18 cellular contexts compared by ENCODE assay signal in genomic region chr16:87829988-87830672, GRCh38. TPM values are rescaled to one million over a fixed set of nuclear protein-coding genes. Genes with fewer than 3 reads are reported as not detected.
DNase-seq lines count a peak whose midpoint lies in the region; ATAC-seq and TF ChIP-seq lines count a peak whose summit lies in the region.
"Had no signal": no experiment of that assay in that cellular context is flagged by ENCODE, and none has a peak within 500 bp of the region (broad histone marks: within the 10 kb centered on the region; RNA-seq: fewer than 3 reads in every experiment).

No MANE protein-coding gene starts in this region.

- H3K27ac Mint-ChIP-seq in activated CD4-positive, alpha-beta memory T cell treated with anti-CD3 and anti-CD28 coated beads for 36 hours, result peak overlapping the region; percentile 16
- no peak overlapping the region for H3K27ac Mint-ChIP-seq in activated CD4-positive, alpha-beta memory T cell treated with anti-CD3 and anti-CD28 coated beads, Interleukin-2, amount 10 ng/mL, durations not matched to agents 7 days and 5 days
- H3K27ac Mint-ChIP-seq in activated T-helper 17 cell treated with anti-CD3 and anti-CD28 coated beads, Interleukin-2, amount 50 U/mL, for 72 hours, result peak overlapping the region; percentile 46
- peak overlapping the region; percentile 41 to 69 (median 60) for H3K27ac Mint-ChIP-seq in nephron
- H3K27ac Mint-ChIP-seq: stimulated activated memory B cell treated with anti-CD40 and anti-IgM and Interleukin-4, amounts not matched to agents 10 μg/mL and 1 μg/mL and 100 μg/mL, for 72 hours had no signal

- H3K4me1 Mint-ChIP-seq in activated CD4-positive, alpha-beta memory T cell treated with anti-CD3 and anti-CD28 coated beads for 36 hours (ENCODE audit: low read depth), result no peaks in the 10 kb centered on the region
- H3K4me1 Mint-ChIP-seq in activated CD4-positive, alpha-beta memory T cell treated with anti-CD3 and anti-CD28 coated beads, Interleukin-2, amount 10 ng/mL, durations not matched to agents 7 days and 5 days, result no peaks in the 10 kb centered on the region
- no peaks in the 10 kb centered on the region for H3K4me1 Mint-ChIP-seq in activated T-helper 17 cell treated with anti-CD3 and anti-CD28 coated beads, Interleukin-2, amount 50 U/mL, for 72 hours
- H3K4me1 Mint-ChIP-seq in nephron, result peaks cover 20% of the 10 kb centered on the region
- H3K4me1 Mint-ChIP-seq: CD4-positive, CD25-positive, alpha-beta regulatory T cell had no signal

- POLR2A ChIA-PET in activated CD4-positive, alpha-beta memory T cell treated with anti-CD3 and anti-CD28 coated beads for 36 hours (lab: Charles Lee), result interaction anchor here (1.5 kb wide), 1 partner anchor 49 kb away, joined by 4 read pairs; no protein-coding TSS in a partner anchor
- POLR2A ChIA-PET in activated CD4-positive, alpha-beta memory T cell treated with anti-CD3 and anti-CD28 coated beads, Interleukin-2, amount 10 ng/mL, durations not matched to agents 7 days and 5 days (lab: Charles Lee), result interaction anchor here (1.4 kb wide), 1 partner anchor 11 kb away, joined by 3 read pairs; no protein-coding TSS in a partner anchor

- H3K27me3 Mint-ChIP-seq in activated CD4-positive, alpha-beta memory T cell treated with anti-CD3 and anti-CD28 coated beads for 36 hours, result no peaks in the 10 kb centered on the region
- H3K27me3 Mint-ChIP-seq in activated CD4-positive, alpha-beta memory T cell treated with anti-CD3 and anti-CD28 coated beads, Interleukin-2, amount 10 ng/mL, durations not matched to agents 7 days and 5 days, result no peaks in the 10 kb centered on the region
- H3K27me3 Mint-ChIP-seq in activated T-helper 17 cell treated with anti-CD3 and anti-CD28 coated beads, Interleukin-2, amount 50 U/mL, for 72 hours, result no peaks in the 10 kb centered on the region
- H3K27me3 Mint-ChIP-seq in nephron (ENCODE audit: low read depth), result peaks cover 4% of the 10 kb centered on the region
- H3K27me3 Mint-ChIP-seq: CD4-positive, CD25-positive, alpha-beta regulatory T cell had no signal

- no peak overlapping the region for H3K4me3 Mint-ChIP-seq in activated CD4-positive, alpha-beta memory T cell treated with anti-CD3 and anti-CD28 coated beads for 36 hours
- no peak overlapping the region for H3K4me3 Mint-ChIP-seq in activated CD4-positive, alpha-beta memory T cell treated with anti-CD3 and anti-CD28 coated beads, Interleukin-2, amount 10 ng/mL, durations not matched to agents 7 days and 5 days
- H3K4me3 Mint-ChIP-seq in activated T-helper 17 cell treated with anti-CD3 and anti-CD28 coated beads, Interleukin-2, amount 50 U/mL, for 72 hours, result no peak overlapping the region
- no peak overlapping the region for H3K4me3 Mint-ChIP-seq in nephron
- H3K4me3 Mint-ChIP-seq: CD4-positive, CD25-positive, alpha-beta regulatory T cell; stimulated activated memory B cell treated with anti-CD40 and anti-IgM and Interleukin-4, amounts not matched to agents 10 μg/mL and 1 μg/mL and 100 μg/mL, for 72 hours had no signal

- peaks cover 52% of the 10 kb centered on the region for H3K36me3 ChIP-seq in HUES64 (ENCODE audit: insufficient read depth, low read length)
- no peaks in the 10 kb centered on the region for H3K36me3 ChIP-seq in prostate gland
- H3K36me3 ChIP-seq: left ventricle myocardium inferior had no signal

- peaks cover 4% of the 10 kb centered on the region for H3K4me1 ChIP-seq in HUES64 (ENCODE audit: insufficient read depth, low read length)
- no peaks in the 10 kb centered on the region for H3K4me1 ChIP-seq in prostate gland (replicated peaks)
- H3K4me1 ChIP-seq: left ventricle myocardium inferior, parathyroid adenoma, upper lobe of left lung had no signal

- DNase-seq in activated CD4-positive, alpha-beta memory T cell treated with anti-CD3 and anti-CD28 coated beads for 36 hours, result peak; percentile 9
- DNase-seq in activated CD4-positive, alpha-beta memory T cell treated with anti-CD3 and anti-CD28 coated beads, Interleukin-2, amount 10 ng/mL, durations not matched to agents 7 days and 5 days, result no peak
- DNase-seq in DMS79 treated with DMSO at 0.1 percent for 48 hours (lab: John Stamatoyannopoulos, UW) (no peak), OCI-M2 (lab: John Stamatoyannopoulos, UW; ENCODE audit: unreplicated experiment) (no peak), prostate gland (ENCODE audit: low spot score) (no peak)
- DNase-seq: activated CD4-positive, CD25-positive, alpha-beta regulatory T cell treated with anti-CD3 and anti-CD28 coated beads, Interleukin-2, amount 50 U/mL, for 72 hours; amniotic stem cell; CD4-positive, CD25-positive, alpha-beta regulatory T cell; Kasumi-1; left ventricle myocardium inferior; NCI-H2227 treated with DMSO at 0.1 percent for 48 hours; SHP77 had no signal

- intact Hi-C loops in activated CD4-positive, alpha-beta memory T cell treated with anti-CD3 and anti-CD28 coated beads for 36 hours (cut with micrococcal nuclease), result no loop called here
- intact Hi-C loops in prostate gland (cut with DNase I), result no loop called here

- H3K27ac ChIP-seq in HUES64 (ENCODE audit: low read depth, low read length) (peak overlapping the region; percentile 41; the same call in 1 of the 2 replicates), prostate gland (no peak overlapping the region)
- H3K27ac ChIP-seq: left ventricle myocardium inferior, parathyroid adenoma, upper lobe of left lung had no signal

- H3K36me3 Mint-ChIP-seq in activated CD4-positive, alpha-beta memory T cell treated with anti-CD3 and anti-CD28 coated beads for 36 hours, result peaks cover 43% of the 10 kb centered on the region
- H3K36me3 Mint-ChIP-seq in activated CD4-positive, alpha-beta memory T cell treated with anti-CD3 and anti-CD28 coated beads, Interleukin-2, amount 10 ng/mL, durations not matched to agents 7 days and 5 days (ENCODE audit: low read depth), result peaks cover 45% of the 10 kb centered on the region
- peaks cover 57% of the 10 kb centered on the region for H3K36me3 Mint-ChIP-seq in activated T-helper 17 cell treated with anti-CD3 and anti-CD28 coated beads, Interleukin-2, amount 50 U/mL, for 72 hours (ENCODE audit: low read depth)
- no peaks in the 10 kb centered on the region for H3K36me3 Mint-ChIP-seq in nephron (ENCODE audit: low read depth)

- H3K4me3 ChIP-seq in HUES64 (ENCODE audit: low read length), result no peak overlapping the region
- H3K4me3 ChIP-seq in prostate gland, result no peak overlapping the region
- H3K4me3 ChIP-seq: left ventricle myocardium inferior, upper lobe of left lung had no signal

- H3K9ac ChIP-seq in HUES64 (ENCODE audit: low read depth, low read length), result no peak overlapping the region; the same call in 1 of the 2 replicates
- H3K9ac ChIP-seq: parathyroid adenoma had no signal

- no peaks in the 10 kb centered on the region for H3K9me3 Mint-ChIP-seq in activated CD4-positive, alpha-beta memory T cell treated with anti-CD3 and anti-CD28 coated beads for 36 hours
- no peaks in the 10 kb centered on the region for H3K9me3 Mint-ChIP-seq in activated CD4-positive, alpha-beta memory T cell treated with anti-CD3 and anti-CD28 coated beads, Interleukin-2, amount 10 ng/mL, durations not matched to agents 7 days and 5 days
- H3K9me3 Mint-ChIP-seq in activated T-helper 17 cell treated with anti-CD3 and anti-CD28 coated beads, Interleukin-2, amount 50 U/mL, for 72 hours, result no peaks in the 10 kb centered on the region
- no peaks in the 10 kb centered on the region for H3K9me3 Mint-ChIP-seq in nephron
- H3K9me3 Mint-ChIP-seq: stimulated activated memory B cell treated with anti-CD40 and anti-IgM and Interleukin-4, amounts not matched to agents 10 μg/mL and 1 μg/mL and 100 μg/mL, for 72 hours had no signal

- no peak for TF ChIP-seq CTCF in nephron (IDR thresholded peaks at IDR 0.05; ENCODE audit: unreplicated experiment in 3 of 3)
- no peak for TF ChIP-seq CTCF in prostate gland (IDR thresholded peaks at IDR 0.05)

- no peak for ATAC-seq in activated T-helper 17 cell treated with anti-CD3 and anti-CD28 coated beads, Interleukin-2, amount 50 U/mL, for 72 hours (replicated peaks)
- ATAC-seq: stimulated activated memory B cell treated with anti-CD40 and anti-IgM and Interleukin-4, amounts not matched to agents 10 μg/mL and 1 μg/mL and 100 μg/mL, for 72 hours had no signal

- CTCF ChIA-PET in activated CD4-positive, alpha-beta memory T cell treated with anti-CD3 and anti-CD28 coated beads for 36 hours (lab: Charles Lee), result no interaction called here
- CTCF ChIA-PET in activated CD4-positive, alpha-beta memory T cell treated with anti-CD3 and anti-CD28 coated beads, Interleukin-2, amount 10 ng/mL, durations not matched to agents 7 days and 5 days (lab: Charles Lee), result no interaction called here

- H3K9me3 ChIP-seq in HUES64 (ENCODE audit: insufficient read depth, low read depth, low read length) (no peaks in the 10 kb centered on the region), prostate gland (no peaks in the 10 kb centered on the region)
- H3K9me3 ChIP-seq: left ventricle myocardium inferior, upper lobe of left lung had no signal

- H3K27me3 ChIP-seq in HUES64 (ENCODE audit: insufficient read depth, low read length), result no peaks in the 10 kb centered on the region
- H3K27me3 ChIP-seq in prostate gland (replicated peaks; ENCODE audit: insufficient read depth), result no peaks in the 10 kb centered on the region
- H3K27me3 ChIP-seq: upper lobe of left lung had no signal

- no peak for TF ChIP-seq POLR2A in prostate gland (IDR thresholded peaks at IDR 0.05)

- 88% methylated on average over 21 of the region's 21 CpGs for WGBS in HUES64
- 83% methylated on average over 21 of the region's 21 CpGs for WGBS in prostate gland

RNA-seq across cellular contexts. Expression of gene SLC7A5, which starts 39.2 kb away (rescaled TPM):
- 100 to 1,000 TPM; 262 TPM for total RNA-seq in activated CD4-positive, alpha-beta memory T cell treated with anti-CD3 and anti-CD28 coated beads for 36 hours
- 100 to 1,000 TPM; 178 to 187 TPM for total RNA-seq in activated CD4-positive, alpha-beta memory T cell treated with anti-CD3 and anti-CD28 coated beads, Interleukin-2, amount 10 ng/mL, durations not matched to agents 7 days and 5 days
- polyA plus RNA-seq in HUES64 (2013, experiment 1 of 2), result 122 TPM
- polyA plus RNA-seq in HUES64 (2013, experiment 2 of 2), result 115 TPM
- total RNA-seq in activated T-helper 17 cell treated with anti-CD3 and anti-CD28 coated beads, Interleukin-2, amount 50 U/mL, for 72 hours, result 100 to 1,000 TPM; 130 to 233 TPM
- total RNA-seq in prostate gland, result 100 to 1,000 TPM in 1 of 2 donors, 1 to 10 TPM in 1; 3.3 to 232 TPM
